In the genomic region with DNA sequence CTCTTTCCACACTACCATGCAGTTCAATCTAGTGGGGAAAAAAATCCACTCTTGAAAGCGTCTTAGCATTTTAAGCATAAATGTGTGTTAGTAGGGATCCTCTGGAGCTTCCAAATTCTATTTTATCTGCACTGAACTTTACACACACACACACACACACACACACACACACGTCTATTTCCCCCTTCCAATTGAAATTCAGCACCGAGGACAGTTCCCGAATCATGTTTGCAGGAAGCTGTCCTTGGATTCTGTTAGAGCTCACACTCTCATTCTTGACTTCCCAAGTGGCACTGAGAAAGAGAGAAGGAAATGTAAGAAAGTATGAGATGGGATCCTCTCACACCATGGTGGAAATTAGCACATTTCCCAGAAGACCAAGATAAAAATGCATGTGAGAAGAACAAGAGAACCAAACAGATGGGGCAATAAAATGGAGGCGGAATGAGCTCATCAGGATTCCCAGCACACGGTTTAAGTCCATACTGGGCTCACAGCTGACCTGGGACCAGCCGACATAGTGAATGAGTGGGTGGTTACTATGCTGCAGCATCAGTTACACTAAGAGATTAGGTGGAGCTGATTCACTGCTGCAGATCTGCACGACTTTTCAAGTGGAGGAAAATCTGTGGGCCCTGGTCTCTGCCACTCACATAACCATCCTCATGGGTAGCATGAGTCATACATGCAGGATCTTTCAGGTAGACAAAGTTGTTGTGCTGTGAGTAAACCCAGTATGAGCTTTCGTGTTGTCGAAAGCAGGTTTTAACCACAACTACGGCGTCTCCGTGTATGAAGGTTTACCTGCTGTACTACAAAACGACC, we compare ENCODE assay signal across 10 cellular contexts. TPM values are rescaled to one million over a fixed set of nuclear protein-coding genes. Genes with fewer than 3 reads are reported as not detected.
A peak's percentile ranks its signal among the peaks of the same experiment; 100 is the strongest.
DNase-seq lines count a peak whose midpoint lies in the region; ATAC-seq and TF ChIP-seq lines count a peak whose summit lies in the region.
"Had no signal": no experiment of that assay in that cellular context is flagged by ENCODE, and none has a peak within 500 bp of the region (broad histone marks: within the 10 kb centered on the region; RNA-seq: fewer than 3 reads in every experiment).

No MANE protein-coding gene starts in this region.

- no peak for ATAC-seq in left ventricle myocardium superior

- no peak for TF ChIP-seq CTCF in kidney epithelial cell (IDR thresholded peaks at IDR 0.05; ENCODE audit: insufficient read depth, low read length, poor library complexity, severe bottlenecking)

- H3K36me3 ChIP-seq in kidney epithelial cell (ENCODE audit: control insufficient read depth, insufficient read depth, low read length), result no peaks in the 10 kb centered on the region

- H3K4me3 ChIP-seq in kidney epithelial cell (ENCODE audit: low read depth, low read length), result no peak overlapping the region

- peaks cover 27% of the 10 kb centered on the region for H3K27me3 ChIP-seq in kidney epithelial cell (ENCODE audit: control insufficient read depth, insufficient read depth, low read length)

- intact Hi-C loops in left ventricle myocardium superior (cut with micrococcal nuclease), result no loop called here

- peak; percentile 21 for DNase-seq in DMS 273 treated with DMSO at 0.1 percent for 48 hours (lab: John Stamatoyannopoulos, UW)
- peak; percentile 36 to 42 for DNase-seq in Kasumi-1 (lab: John Stamatoyannopoulos, UW)
- peak; percentile 60 for DNase-seq in astrocyte of the hippocampus (ENCODE audit: low read depth, low spot score)
- DNase-seq in kidney epithelial cell (ENCODE audit: low read depth), result peak; percentile 1
- DNase-seq in T1000 (lab: John Stamatoyannopoulos, UW), result no peak
- DNase-seq in stimulated activated CD4-positive, alpha-beta T cell treated with anti-CD3 and anti-CD28 coated beads, Interleukin-12 subunit alpha, Interleukin-12 subunit beta, amount 100 ng/mL, for 4 hours, result no peak
- no peak for DNase-seq in left ventricle myocardium superior
- no peak for DNase-seq in GOT3 (lab: John Stamatoyannopoulos, UW)
- DNase-seq: NCI-H2171 treated with DMSO at 0.1 percent for 48 hours had no signal

RNA-seq across cellular contexts. Expression of a gene that starts 3.3 kb away (rescaled TPM):
- total RNA-seq in kidney epithelial cell, result 0.34 and 0.46 TPM in 2 replicates
- 2.1 TPM for total RNA-seq in left ventricle myocardium superior
- total RNA-seq: Caco-2 had no signal

Comparison
In these comparisons a context has a peak if more than half of its experiments do, and no peak if none do; other contexts are left out.
1. DNase-seq: peak in DMS 273 treated with DMSO at 0.1 percent for 48 hours (single experiment), Kasumi-1 (2 of 2), astrocyte of the hippocampus (single experiment) and kidney epithelial cell (single experiment); none in T1000 (single experiment), stimulated activated CD4-positive, alpha-beta T cell treated with anti-CD3 and anti-CD28 coated beads, Interleukin-12 subunit alpha, Interleukin-12 subunit beta, amount 100 ng/mL, for 4 hours (single experiment), left ventricle myocardium superior (single experiment) and GOT3 (single experiment).